22 cellular contexts compared by ENCODE assay signal in the genomic region with DNA sequence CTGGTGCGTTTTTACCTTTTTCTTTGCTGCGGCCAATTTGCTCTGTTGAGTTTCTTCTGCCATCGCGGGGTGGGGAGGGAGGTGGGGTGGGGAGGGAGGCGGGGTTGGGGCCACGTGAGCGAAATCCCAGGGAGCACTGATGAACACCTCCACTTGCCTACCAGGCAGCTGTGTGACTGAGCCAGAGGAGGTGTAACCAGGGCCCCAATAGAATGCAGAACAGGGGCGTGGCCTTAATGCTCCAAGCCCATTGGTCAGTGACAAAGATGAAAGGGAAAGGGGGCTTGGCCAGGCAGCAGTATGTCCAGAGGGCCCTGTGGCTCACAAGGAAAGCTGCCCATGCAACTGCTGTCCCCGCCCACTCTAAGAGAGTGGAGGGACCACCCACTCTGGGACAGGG. TPM values are rescaled to one million over a fixed set of nuclear protein-coding genes. Genes with fewer than 3 reads are reported as not detected.
A peak's percentile ranks its signal among the peaks of the same experiment; 100 is the strongest.
DNase-seq lines count a peak whose midpoint lies in the region; ATAC-seq, FAIRE-seq and TF ChIP-seq lines count a peak whose summit lies in the region.
"Had no signal": no experiment of that assay in that cellular context is flagged by ENCODE, and none has a peak within 500 bp of the region (broad histone marks: within the 10 kb centered on the region; RNA-seq: fewer than 3 reads in every experiment).

No MANE protein-coding gene starts in this region.

- no peaks in the 10 kb centered on the region for H3K4me1 Mint-ChIP-seq in WTC11
- H3K4me1 Mint-ChIP-seq: B cell had no signal

- no peak overlapping the region for H3K4me3 Mint-ChIP-seq in WTC11
- H3K4me3 Mint-ChIP-seq: B cell; CD4-positive, alpha-beta T cell; IgD-negative memory B cell; T-cell had no signal

- no peaks in the 10 kb centered on the region for H3K36me3 Mint-ChIP-seq in WTC11
- H3K36me3 Mint-ChIP-seq: IgD-negative memory B cell, T-cell had no signal

- no peak overlapping the region for H3K27ac Mint-ChIP-seq in WTC11
- H3K27ac Mint-ChIP-seq: B cell; CD4-positive, alpha-beta T cell; IgD-negative memory B cell; T-cell had no signal

- H3K27me3 ChIP-seq in Karpas-422 (ENCODE audit: low read length), result no peaks in the 10 kb centered on the region
- no peaks in the 10 kb centered on the region for H3K27me3 ChIP-seq in Peyer's patch

- H3K27me3 Mint-ChIP-seq in WTC11 (ENCODE audit: low read depth), result peaks cover 2% of the 10 kb centered on the region; the same call in 1 of the 2 replicates

- H3K36me3 ChIP-seq in Karpas-422 (ENCODE audit: insufficient read depth, low read length) (no peaks in the 10 kb centered on the region), Peyer's patch (no peaks in the 10 kb centered on the region)

- no peaks in the 10 kb centered on the region for H3K9me3 Mint-ChIP-seq in WTC11
- H3K9me3 Mint-ChIP-seq: CD4-positive, alpha-beta T cell; T-cell had no signal

- H3K27ac ChIP-seq in Karpas-422 (ENCODE audit: low read length) (no peak overlapping the region), Peyer's patch (no peak overlapping the region)
- H3K27ac ChIP-seq: HL-60 had no signal

- H3K9me3 ChIP-seq in Karpas-422 (ENCODE audit: low read length), result no peaks in the 10 kb centered on the region
- H3K9me3 ChIP-seq in Peyer's patch, result no peaks in the 10 kb centered on the region

- H3K79me2 ChIP-seq in Karpas-422 (ENCODE audit: low read length), result no peaks in the 10 kb centered on the region

- no peak overlapping the region for H3K4me2 ChIP-seq in Karpas-422 (ENCODE audit: low read depth, low read length, poor library complexity, severe bottlenecking)

- no peak overlapping the region for H3K4me3 ChIP-seq in GM12865 (ENCODE audit: low read depth, low read length)
- H3K4me3 ChIP-seq in Karpas-422 (ENCODE audit: low read length), result no peak overlapping the region
- H3K4me3 ChIP-seq in Peyer's patch, result no peak overlapping the region
- H3K4me3 ChIP-seq: GM12878 had no signal

- no peaks in the 10 kb centered on the region for H3K9me2 ChIP-seq in Karpas-422 (replicated peaks; ENCODE audit: insufficient read depth, low read length)

- H3K4me1 ChIP-seq in Karpas-422 (ENCODE audit: low read length) (no peaks in the 10 kb centered on the region), Peyer's patch (no peaks in the 10 kb centered on the region)

- ATAC-seq in WTC11, result peak; percentile 56
- ATAC-seq: GM12878, HCT116, PC-3, T-cell had no signal

- TF ChIP-seq CTCF in GM12865 (IDR thresholded peaks at IDR 0.05; ENCODE audit: insufficient read depth, low read depth, low read length, missing control alignments), result no peak
- TF ChIP-seq CTCF in WTC11 (IDR thresholded peaks at IDR 0.05), result no peak
- TF ChIP-seq CTCF in Peyer's patch (IDR thresholded peaks at IDR 0.05), result no peak

- POLR2A ChIA-PET in WTC11 (lab: Charles Lee), result no interaction called here

- H4K20me1 ChIP-seq in Karpas-422 (ENCODE audit: insufficient read depth, low read depth, low read length), result no peaks in the 10 kb centered on the region

- CTCF ChIA-PET in WTC11 (lab: Charles Lee), result interaction anchor here (0.8 kb wide), 1 partner anchor 8 kb away, joined by 3 read pairs; no protein-coding TSS in a partner anchor

- H3K9ac ChIP-seq in Karpas-422 (ENCODE audit: low read length), result no peak overlapping the region

- TF ChIP-seq POLR2A in Peyer's patch (IDR thresholded peaks at IDR 0.05), result no peak

- no peak overlapping the region for H2AFZ ChIP-seq in Karpas-422 (ENCODE audit: low read length)

- in situ Hi-C loops in G401 (cut with HindIII; ENCODE audit: low sequenced_read_pairs), result no loop called here

- peak; percentile 17 for FAIRE-seq in urothelium cell line (lab: Jason Lieb, UNC)
- FAIRE-seq: G401.6, GM12878, HTR-8/SVneo had no signal

- DNase-seq in GM12865 (ENCODE audit: low read depth) (peak; percentile 8), Karpas-422 (peak; percentile 63), WTC11 (ENCODE audit: low spot score) (peak; percentile 59), urothelium cell line (ENCODE audit: low spot score) (no peak), G401 (ENCODE audit: low spot score) (no peak), Peyer's patch (no peak), NCI-H524 (lab: John Stamatoyannopoulos, UW) (no peak)
- DNase-seq: Calu3; CD4-positive, alpha-beta T cell; NCI-H1092; NCI-H345; NCI-H69; PC-3; T-cell had no signal

TF ChIP-seq in WTC11, 78 proteins besides CTCF, POLR2A, EP300 and RAD21 (continues in another document):
- TF ChIP-seq SMAD4 (CRISPR knock-in tag; IDR thresholded peaks at IDR 0.05) (no peak), KAT7 (CRISPR knock-in tag; IDR thresholded peaks at IDR 0.05; ENCODE audit: borderline replicate concordance) (no peak), ZNF671 (CRISPR knock-in tag; IDR thresholded peaks at IDR 0.05) (no peak), GABPB1 (CRISPR knock-in tag; IDR thresholded peaks at IDR 0.05) (no peak), NFE2L1 (CRISPR knock-in tag; IDR thresholded peaks at IDR 0.05) (no peak), RORB (CRISPR knock-in tag; IDR thresholded peaks at IDR 0.05) (no peak), PRRX2 (CRISPR knock-in tag; IDR thresholded peaks at IDR 0.05) (no peak)
- TF ChIP-seq, protein P1, sequence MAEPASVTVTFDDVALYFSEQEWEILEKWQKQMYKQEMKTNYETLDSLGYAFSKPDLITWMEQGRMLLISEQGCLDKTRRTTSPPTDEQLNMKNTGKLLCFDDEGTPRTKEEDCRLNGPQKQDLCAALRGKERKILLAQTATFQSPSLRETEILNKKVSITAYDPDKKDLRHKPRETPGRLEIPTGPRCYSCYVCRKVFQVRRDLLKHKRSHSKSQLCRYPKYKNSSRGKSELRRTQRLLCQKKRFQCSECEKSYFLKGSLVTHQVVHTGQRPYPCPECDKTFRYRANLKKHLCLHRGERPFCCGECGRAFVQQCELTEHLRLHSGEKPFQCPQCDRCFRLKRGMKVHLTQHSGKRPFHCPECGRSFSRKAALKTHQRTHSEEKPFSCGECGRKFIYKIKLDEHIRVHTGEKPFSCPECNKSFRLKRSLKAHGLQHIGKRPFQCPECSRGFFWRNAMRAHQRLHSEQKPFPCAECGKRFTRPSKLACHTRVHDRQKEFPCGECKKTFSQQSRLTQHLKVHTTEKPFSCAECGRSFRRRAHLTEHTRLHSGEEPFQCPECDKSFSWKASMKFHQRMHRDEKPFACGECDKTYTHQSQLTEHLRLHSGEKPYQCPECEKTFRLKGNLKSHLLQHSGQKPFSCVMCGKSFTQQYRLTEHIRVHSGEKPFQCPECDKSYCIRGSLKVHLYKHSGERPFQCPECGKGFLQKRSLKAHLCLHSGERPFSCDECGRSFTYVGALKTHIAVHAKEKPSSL (CRISPR knock-in tag; conservative IDR thresholded peaks at IDR 0.05), result no peak
- TF ChIP-seq, protein P2, sequence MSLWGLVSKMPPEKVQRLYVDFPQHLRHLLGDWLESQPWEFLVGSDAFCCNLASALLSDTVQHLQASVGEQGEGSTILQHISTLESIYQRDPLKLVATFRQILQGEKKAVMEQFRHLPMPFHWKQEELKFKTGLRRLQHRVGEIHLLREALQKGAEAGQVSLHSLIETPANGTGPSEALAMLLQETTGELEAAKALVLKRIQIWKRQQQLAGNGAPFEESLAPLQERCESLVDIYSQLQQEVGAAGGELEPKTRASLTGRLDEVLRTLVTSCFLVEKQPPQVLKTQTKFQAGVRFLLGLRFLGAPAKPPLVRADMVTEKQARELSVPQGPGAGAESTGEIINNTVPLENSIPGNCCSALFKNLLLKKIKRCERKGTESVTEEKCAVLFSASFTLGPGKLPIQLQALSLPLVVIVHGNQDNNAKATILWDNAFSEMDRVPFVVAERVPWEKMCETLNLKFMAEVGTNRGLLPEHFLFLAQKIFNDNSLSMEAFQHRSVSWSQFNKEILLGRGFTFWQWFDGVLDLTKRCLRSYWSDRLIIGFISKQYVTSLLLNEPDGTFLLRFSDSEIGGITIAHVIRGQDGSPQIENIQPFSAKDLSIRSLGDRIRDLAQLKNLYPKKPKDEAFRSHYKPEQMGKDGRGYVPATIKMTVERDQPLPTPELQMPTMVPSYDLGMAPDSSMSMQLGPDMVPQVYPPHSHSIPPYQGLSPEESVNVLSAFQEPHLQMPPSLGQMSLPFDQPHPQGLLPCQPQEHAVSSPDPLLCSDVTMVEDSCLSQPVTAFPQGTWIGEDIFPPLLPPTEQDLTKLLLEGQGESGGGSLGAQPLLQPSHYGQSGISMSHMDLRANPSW (CRISPR knock-in tag; conservative IDR thresholded peaks at IDR 0.05; ENCODE audit: low read depth), result no peak

RNA-seq across cellular contexts. Expression of a gene that starts 21.4 kb away (rescaled TPM):
- total RNA-seq in Karpas-422 (2014; rRNA removed; shearing (Covaris generic); ENCODE audit: low replicate concordance), result not detected in 2 replicates
- not detected in 3 replicates for total RNA-seq in WTC11 (2021)
- total RNA-seq in G401 (2014; rRNA removed; shearing (Covaris generic)), result not detected in 2 replicates
- not detected for total RNA-seq in Peyer's patch
- total RNA-seq: B cell; Calu3; CD4-positive, alpha-beta T cell; GM12878; PC-3; SK-MEL-5; T-cell had no signal

RNA-seq across cellular contexts. Expression of a gene that starts 30.1 kb away (rescaled TPM):
- not detected in 2 replicates for total RNA-seq in Karpas-422 (2014; rRNA removed; shearing (Covaris generic); ENCODE audit: low replicate concordance)
- total RNA-seq in WTC11 (2021), result not detected in 3 replicates
- total RNA-seq in G401 (2014; rRNA removed; shearing (Covaris generic)), result not detected in 2 replicates
- not detected for total RNA-seq in Peyer's patch
- total RNA-seq: B cell; Calu3; CD4-positive, alpha-beta T cell; GM12878; PC-3; T-cell had no signal

RNA-seq across cellular contexts. Expression of a gene that starts 57.7 kb away (rescaled TPM):
- 11.0 and 12.4 TPM in 2 replicates for total RNA-seq in Karpas-422 (2014; rRNA removed; shearing (Covaris generic); ENCODE audit: low replicate concordance)
- total RNA-seq in WTC11 (2021), result 9.5 to 10.6 TPM (median 10.4 TPM) in 3 replicates
- 13.2 and 15.5 TPM in 2 replicates for total RNA-seq in G401 (2014; rRNA removed; shearing (Covaris generic))
- 10 to 100 TPM in 3 of 4 donors, 1 to 10 TPM in 1; 7.7 to 36.3 (median 19.9) TPM for total RNA-seq in Peyer's patch

Comparison
In these comparisons a context has a peak if more than half of its experiments do, and no peak if none do; other contexts are left out.
1. DNase-seq: peak in GM12865 (single experiment), Karpas-422 (single experiment) and WTC11 (single experiment); none in urothelium cell line (single experiment), G401 (single experiment), Peyer's patch (0 of 3) and NCI-H524 (0 of 2).